ENCODE assay signal across 23 cellular contexts in genomic region chr5:109177227-109177626, GRCh38.
DNase-seq lines count a peak whose midpoint lies in the region; ATAC-seq and TF ChIP-seq lines count a peak whose summit lies in the region.
"Had no signal": no experiment of that assay in that cellular context is flagged by ENCODE, and none has a peak within 500 bp of the region (broad histone marks: within the 10 kb centered on the region; RNA-seq: fewer than 3 reads in every experiment).

No MANE protein-coding gene starts in this region.

- ATAC-seq in aorta (ENCODE audit: low FRiP score) (peak; percentile 60), HG03025 (IDR thresholded peaks at IDR 0.05; ENCODE audit: low FRiP score, unreplicated experiment) (no peak)
- ATAC-seq: GM12878, GM23338, HepG2 had no signal

- H3K9me3 ChIP-seq in SK-N-MC (ENCODE audit: low read depth, low read length) (no peaks in the 10 kb centered on the region), mesenchymal stem cell (ENCODE audit: control insufficient read depth, low read length) (no peaks in the 10 kb centered on the region), aorta (ENCODE audit: control insufficient read depth, low read length) (no peaks in the 10 kb centered on the region), adrenal gland (replicated peaks in 1 of 3) (no peaks in the 10 kb centered on the region), SJCRH30 (replicated peaks) (no peaks in the 10 kb centered on the region)
- H3K9me3 ChIP-seq: HAP-1 had no signal

- intact Hi-C loops in aorta (cut with DNase I), result no loop called here
- intact Hi-C loops in adrenal gland (cut with DNase I), result no loop called here

- 97% methylated on average over 2 of the region's 2 CpGs for WGBS in mesenchymal stem cell
- WGBS in aorta, 2 donors, result 4 to 6% methylated on average over 2 of the region's 2 CpGs
- 54 to 61% (median 57%) methylated on average over 2 of the region's 2 CpGs for WGBS in adrenal gland, 4 donors

- H2BK5ac ChIP-seq in mesenchymal stem cell (ENCODE audit: low read depth, low read length, poor library complexity, severe bottlenecking), result no peak overlapping the region

- H4K8ac ChIP-seq in mesenchymal stem cell (ENCODE audit: low read length), result no peak overlapping the region

- no peak overlapping the region for H3K4me2 ChIP-seq in mesenchymal stem cell (ENCODE audit: low read length, poor library complexity, severe bottlenecking)
- H3K4me2 ChIP-seq: GM23338, PC-9 had no signal

- H3K18ac ChIP-seq in mesenchymal stem cell (ENCODE audit: low read depth in 1 of 2, low read length in 2 of 2), result no peak overlapping the region

- H4K91ac ChIP-seq in mesenchymal stem cell (ENCODE audit: low read length), result no peak overlapping the region

- no peak overlapping the region for H3K23ac ChIP-seq in mesenchymal stem cell (ENCODE audit: low read length in 2 of 2)

- no peak overlapping the region for H2AK5ac ChIP-seq in mesenchymal stem cell (ENCODE audit: low read length, severe bottlenecking)

- TF ChIP-seq CTCF in fibroblast of mammary gland (conservative IDR thresholded peaks at IDR 0.05; ENCODE audit: control insufficient read depth, insufficient read depth, low read depth, low read length) (no peak), adrenal gland (IDR thresholded peaks at IDR 0.05) (no peak)

- no peaks in the 10 kb centered on the region for H3K79me1 ChIP-seq in mesenchymal stem cell (replicated peaks; ENCODE audit: low read length, poor library complexity, severe bottlenecking)

- no peak overlapping the region for H2BK12ac ChIP-seq in mesenchymal stem cell (ENCODE audit: low read length in 2 of 2)

- H3K4me1 ChIP-seq in mesenchymal stem cell (ENCODE audit: control insufficient read depth, insufficient read depth, low read depth, low read length), result no peaks in the 10 kb centered on the region
- peaks cover 0 to 6% of the 10 kb centered on the region in 2 donors for H3K4me1 ChIP-seq in aorta (ENCODE audit: control insufficient read depth in 1 of 2, insufficient read depth in 2 of 2, low read length in 2 of 2)
- H3K4me1 ChIP-seq in adrenal gland (replicated peaks in 1 of 2), result peaks cover 0 to 8% of the 10 kb centered on the region in 2 donors
- H3K4me1 ChIP-seq in SJCRH30, result no peaks in the 10 kb centered on the region
- H3K4me1 ChIP-seq: HAP-1 had no signal

- H3K27ac ChIP-seq in SK-N-MC (peak overlapping the region; percentile 85), mesenchymal stem cell (ENCODE audit: low read length, poor library complexity, severe bottlenecking) (no peak overlapping the region), aorta (ENCODE audit: low read depth in 1 of 2, low read length in 2 of 2) (no peak overlapping the region), adrenal gland (no peak overlapping the region), SJCRH30 (no peak overlapping the region)
- H3K27ac ChIP-seq: HL-60, PC-9 had no signal

- DNase-seq in SK-N-MC (ENCODE audit: low read depth, low spot score), result no peak
- DNase-seq in fibroblast of mammary gland (ENCODE audit: low read depth), result peak; percentile 6
- DNase-seq in mesenchymal stem cell, result no peak
- no peak for DNase-seq in aorta
- no peak for DNase-seq in adrenal gland
- DNase-seq in SJCRH30, result no peak
- DNase-seq: CD4-positive, CD25-positive, alpha-beta regulatory T cell; DMS79; KBM-7; NCI-H1092; NCI-H1436; NCI-H187 treated with DMSO at 0.1 percent for 48 hours; NCI-H2107; NCI-H510A; PC-9; RPMI8226; SIG-M5 had no signal

- peak overlapping the region; percentile 10; the same call in 1 of the 2 replicates for H3K4me3 ChIP-seq in SK-N-MC
- H3K4me3 ChIP-seq in fibroblast of mammary gland (ENCODE audit: control insufficient read depth, low read depth, low read length), result no peak overlapping the region
- H3K4me3 ChIP-seq in mesenchymal stem cell (ENCODE audit: insufficient read depth in 1 of 2, low read depth in 1 of 2, low read length in 2 of 2), result no peak overlapping the region
- no peak overlapping the region for H3K4me3 ChIP-seq in aorta (ENCODE audit: low read length in 2 of 2)
- H3K4me3 ChIP-seq in adrenal gland, result no peak overlapping the region
- H3K4me3 ChIP-seq in SJCRH30, result no peak overlapping the region
- H3K4me3 ChIP-seq: GM12878, GM23338, HAP-1, PC-9 had no signal

- no peak overlapping the region for H2BK120ac ChIP-seq in mesenchymal stem cell (ENCODE audit: low read depth, low read length)

- H3K9ac ChIP-seq in SK-N-MC (ENCODE audit: insufficient read length) (peak overlapping the region; percentile 40), mesenchymal stem cell (ENCODE audit: low read length) (peak overlapping the region; percentile 26)

- no peak overlapping the region for H2AFZ ChIP-seq in mesenchymal stem cell (ENCODE audit: low read depth, low read length)
- H2AFZ ChIP-seq: GM23338, PC-9 had no signal

- H3K36me3 ChIP-seq in SK-N-MC (ENCODE audit: insufficient read depth, low read length) (no peaks in the 10 kb centered on the region), mesenchymal stem cell (ENCODE audit: control insufficient read depth in 1 of 2, insufficient read depth in 2 of 2, low read depth in 1 of 2, low read length in 2 of 2) (peaks cover 0 to 7% of the 10 kb centered on the region in 2 experiments), aorta (ENCODE audit: control insufficient read depth in 1 of 2, insufficient read depth in 2 of 2, low read length in 1 of 2) (no peaks in the 10 kb centered on the region), adrenal gland (replicated peaks in 1 of 2) (no peaks in the 10 kb centered on the region), SJCRH30 (no peaks in the 10 kb centered on the region)
- H3K36me3 ChIP-seq: HAP-1 had no signal

- H2BK15ac ChIP-seq in mesenchymal stem cell (ENCODE audit: low read depth, poor library complexity, severe bottlenecking), result no peak overlapping the region

- H3K4ac ChIP-seq in mesenchymal stem cell (ENCODE audit: low read depth in 1 of 2, low read length in 2 of 2), result no peak overlapping the region

- no peak overlapping the region for H3K14ac ChIP-seq in mesenchymal stem cell (ENCODE audit: low read length in 2 of 2)

- no peak for TF ChIP-seq POLR2A in adrenal gland (IDR thresholded peaks at IDR 0.05)

- H3K27me3 ChIP-seq in mesenchymal stem cell (ENCODE audit: control insufficient read depth in 1 of 2, insufficient read depth in 1 of 2, low read length in 2 of 2) (no peaks in the 10 kb centered on the region), aorta (ENCODE audit: control insufficient read depth in 1 of 2, insufficient read depth in 2 of 2, low read length in 1 of 2) (no peaks in the 10 kb centered on the region), adrenal gland (no peaks in the 10 kb centered on the region), SJCRH30 (no peaks in the 10 kb centered on the region)
